ENCODE assay signal across 7 cellular contexts in the genomic region with DNA sequence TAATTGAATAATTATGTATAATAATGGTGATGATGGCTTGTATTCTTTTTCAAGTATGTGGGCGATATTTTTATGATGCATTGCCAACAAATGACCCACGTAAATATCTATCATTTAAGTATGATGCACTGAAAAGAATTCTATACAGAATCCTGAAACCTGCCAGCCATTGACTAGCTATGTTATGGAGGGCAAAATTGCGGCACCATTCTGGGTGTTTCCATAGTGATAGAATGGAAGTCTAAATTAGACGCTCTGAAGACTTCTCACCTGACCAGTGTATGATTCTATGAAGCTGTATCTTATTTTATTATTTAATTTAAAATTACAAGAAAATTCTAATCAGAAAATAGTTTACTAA. TPM values are rescaled to one million over a fixed set of nuclear protein-coding genes. Genes with fewer than 3 reads are reported as not detected.
A peak's percentile ranks its signal among the peaks of the same experiment; 100 is the strongest.
DNase-seq lines count a peak whose midpoint lies in the region; TF ChIP-seq lines count a peak whose summit lies in the region.

No MANE protein-coding gene starts in this region.

- no peaks in the 10 kb centered on the region for H3K27me3 ChIP-seq in H7 (ENCODE audit: control insufficient read depth, insufficient read depth, low read length)
- H3K27me3 ChIP-seq in effector memory CD4-positive, alpha-beta T cell (replicated peaks; ENCODE audit: control insufficient read depth, insufficient read depth, low read length, poor library complexity, severe bottlenecking), result no peaks in the 10 kb centered on the region
- H3K27me3 ChIP-seq in prostate gland (replicated peaks; ENCODE audit: insufficient read depth), result no peaks in the 10 kb centered on the region

- no peak for TF ChIP-seq POLR2A in prostate gland (IDR thresholded peaks at IDR 0.05)

- TF ChIP-seq CTCF in prostate gland (IDR thresholded peaks at IDR 0.05), result no peak

- no peaks in the 10 kb centered on the region for H3K36me3 ChIP-seq in H7 (replicated peaks; ENCODE audit: control insufficient read depth, insufficient read depth, low read length)
- H3K36me3 ChIP-seq in effector memory CD4-positive, alpha-beta T cell (ENCODE audit: control insufficient read depth, insufficient read depth, low read length), result peaks cover 7% of the 10 kb centered on the region
- no peaks in the 10 kb centered on the region for H3K36me3 ChIP-seq in prostate gland

- no peaks in the 10 kb centered on the region for H3K4me1 ChIP-seq in effector memory CD4-positive, alpha-beta T cell (ENCODE audit: control insufficient read depth, insufficient read depth, low read length, poor library complexity, severe bottlenecking)
- H3K4me1 ChIP-seq in prostate gland (replicated peaks), result peaks cover 11% of the 10 kb centered on the region

- WGBS in prostate gland, result 33% methylated on average over 4 of the region's 4 CpGs

- peak overlapping the region; percentile 24 for H3K4me3 ChIP-seq in H7 (ENCODE audit: insufficient read depth, low read depth, low read length)
- H3K4me3 ChIP-seq in effector memory CD4-positive, alpha-beta T cell (ENCODE audit: insufficient read depth, low read depth, low read length, poor library complexity, severe bottlenecking), result peak overlapping the region; percentile 82
- peak overlapping the region; percentile 60 to 64 for H3K4me3 ChIP-seq in prostate gland

- peak overlapping the region; percentile 65 for H3K27ac ChIP-seq in effector memory CD4-positive, alpha-beta T cell (ENCODE audit: insufficient read depth, low read length, poor library complexity, severe bottlenecking)
- H3K27ac ChIP-seq in prostate gland, result peak overlapping the region; percentile 82 to 88

- intact Hi-C loops in prostate gland (cut with DNase I), result loop anchor here (5.0 kb wide), 1 partner anchor 156 kb away; the partner anchor contains the start of gene UBA6

- no peaks in the 10 kb centered on the region for H3K9me3 ChIP-seq in effector memory CD4-positive, alpha-beta T cell (ENCODE audit: control insufficient read depth, low read length)
- no peaks in the 10 kb centered on the region for H3K9me3 ChIP-seq in prostate gland

- DNase-seq in H7 (no peak), NCI-H748 (lab: John Stamatoyannopoulos, UW; ENCODE audit: unreplicated experiment) (peak; percentile 66), prostate gland (ENCODE audit: low spot score) (no peak), CD1c-positive myeloid dendritic cell (ENCODE audit: extremely low spot score) (no peak), AG08396 (ENCODE audit: low spot score) (no peak)
- DNase-seq in effector memory CD4-positive, alpha-beta T cell, result no peak
- DNase-seq in activated CD4-positive, alpha-beta T cell treated with anti-CD3 and anti-CD28 coated beads, Interleukin-2, amount 50 U/mL, for 4 hours, result no peak

RNA-seq across cellular contexts. Expression of gene CENPC, which starts 0.7 kb away (rescaled TPM):
- 9.7 and 16.9 TPM in 2 replicates for total RNA-seq in H7 (2014; rRNA removed; shearing (Covaris generic))
- 10 to 100 TPM; 26.4 to 33.2 TPM for total RNA-seq in prostate gland

RNA-seq across cellular contexts. Expression of gene STAP1, which starts 12.6 kb away (rescaled TPM):
- total RNA-seq in H7 (2014; rRNA removed; shearing (Covaris generic)), result not detected in 2 replicates
- under 1 TPM in 1 of 2 donors, not detected in 1; 0.34 TPM for total RNA-seq in prostate gland

Comparison
In these comparisons a context has a peak if more than half of its experiments do, and no peak if none do; other contexts are left out.
1. H3K4me3 ChIP-seq: peak in every context shown above with its lines; median percentile 82 in effector memory CD4-positive, alpha-beta T cell; 62 in prostate gland; 24 in H7.